ENCODE assay signal across 11 cellular contexts in genomic region chr10:14942929-14943296, GRCh38. TPM values are rescaled to one million over a fixed set of nuclear protein-coding genes. Genes with fewer than 3 reads are reported as not detected.
"Had no signal": no experiment of that assay in that cellular context is flagged by ENCODE, and none has a peak within 500 bp of the region (broad histone marks: within the 10 kb centered on the region; RNA-seq: fewer than 3 reads in every experiment).

No MANE protein-coding gene starts in this region.

RNA-seq across cellular contexts. Expression of gene MEIG1, which starts 16.3 kb away (rescaled TPM):
- total RNA-seq: activated CD8-positive, alpha-beta T cell treated with anti-CD3 and anti-CD28 coated beads, Interleukin-2, amount 10 ng/mL, durations not matched to agents 7 days and 5 days; aorta; body of pancreas; cardiac muscle cell; esophagus muscularis mucosa; fibroblast of villous mesenchyme; gastroesophageal sphincter; glomerular endothelial cell; hepatocyte; T-cell had no signal
- polyA plus RNA-seq: aorta, fibroblast of lung had no signal
